Comparison of ENCODE assay signal across 8 cellular contexts in genomic region chr2:198488964-198489363, GRCh38.
"Had no signal": no experiment of that assay in that cellular context is flagged by ENCODE, and none has a peak within 500 bp of the region (broad histone marks: within the 10 kb centered on the region; RNA-seq: fewer than 3 reads in every experiment).

No MANE protein-coding gene starts in this region.

- ATAC-seq: GM12878 had no signal

- DNase-seq: GDM1, GF-D8 had no signal

- H3K4me3 ChIP-seq: GM12878 had no signal

- FAIRE-seq: G401.6, GM12878, GM12891, GM12892, GM18507, GM19239 had no signal
